In the genomic region with DNA sequence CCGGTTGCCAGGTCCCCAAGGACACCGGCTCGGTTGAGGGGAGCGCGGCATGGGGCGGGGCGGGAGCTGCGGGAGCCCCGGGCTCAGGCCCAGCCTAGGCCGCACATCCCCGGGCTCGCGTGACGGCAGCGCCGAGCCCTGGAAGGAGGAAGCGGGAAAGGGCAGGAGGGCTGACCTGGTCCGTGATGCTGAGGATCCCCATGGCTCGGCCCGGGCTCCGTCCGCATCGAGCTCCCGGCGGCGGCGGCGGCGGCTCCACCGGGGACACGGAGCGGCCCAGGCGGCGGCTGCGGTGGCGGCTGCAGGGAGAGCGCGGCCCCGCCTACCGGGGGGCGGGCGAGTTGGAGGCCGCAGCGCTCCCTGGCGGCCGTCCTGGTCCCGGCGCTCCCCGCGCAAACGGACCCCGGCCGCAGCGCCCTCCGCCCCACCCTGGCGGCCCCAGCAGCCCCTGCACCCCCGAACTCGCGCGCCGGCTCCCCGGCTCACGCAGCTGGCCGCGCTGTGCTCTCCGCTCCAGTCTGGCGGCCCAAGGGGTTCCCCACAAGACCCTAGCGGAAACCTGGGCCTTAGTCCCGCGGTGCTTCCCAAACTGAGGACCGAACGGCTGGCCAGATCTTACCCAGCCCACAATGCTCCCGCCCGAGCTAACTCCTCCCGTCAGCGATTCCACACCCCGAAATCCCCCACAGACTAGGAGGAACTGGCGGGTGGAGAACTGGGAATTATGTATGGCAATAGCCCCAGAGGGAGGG, we compare ENCODE assay signal across 8 cellular contexts. TPM values are rescaled to one million over a fixed set of nuclear protein-coding genes. Genes with fewer than 3 reads are reported as not detected.
DNase-seq lines count a peak whose midpoint lies in the region; ATAC-seq, FAIRE-seq and TF ChIP-seq lines count a peak whose summit lies in the region.

A gene (minus strand): TSS at position 317 of the 752 bp plus-strand sequence. CDS start 115 bp downstream, at position 202.

- H3K36me3 Mint-ChIP-seq in T-helper 17 cell (ENCODE audit: low read depth) = peaks cover 5% of the 10 kb centered on the region

- H3K4me3 ChIP-seq in right atrium auricular region = peak within 1 kb of the TSS; percentile 95 to 98

- FAIRE-seq in GM12892 (lab: Jason Lieb, UNC) (peak; percentile 94), urothelium cell line (lab: Jason Lieb, UNC) (no peak)

- DNase-seq in GM12892 (ENCODE audit: insufficient read length) (peak; percentile 96), NCI-H1105 (lab: John Stamatoyannopoulos, UW) (peak; percentile 66), T-helper 17 cell (peak; percentile 76 to 87 (median 78)), amygdala (lab: John Stamatoyannopoulos, UW) (peak in 52 of 56 donors; percentile 17 to 87 (median 66)), right atrium auricular region (ENCODE audit: low spot score) (peak; percentile 73), pulmonary artery endothelial cell (ENCODE audit: low read depth, low spot score) (no peak), urothelium cell line (ENCODE audit: low spot score) (peak; percentile 94)

- H3K9me3 ChIP-seq in T-helper 17 cell (ENCODE audit: control insufficient read depth, low read length, poor library complexity, severe bottlenecking) (no peaks in the 10 kb centered on the region), right atrium auricular region (no peaks in the 10 kb centered on the region)

- peak; percentile 83 to 96 for TF ChIP-seq CTCF in right atrium auricular region (IDR thresholded peaks at IDR 0.05)

- H3K27ac Mint-ChIP-seq in T-helper 17 cell = peak within 1 kb of the TSS; percentile 68

- peak within 1 kb of the TSS; percentile 91 for H3K4me3 Mint-ChIP-seq in T-helper 17 cell

- peak within 1 kb of the TSS; percentile 85 to 93 for H3K27ac ChIP-seq in right atrium auricular region

- peaks cover 0 to 22% of the 10 kb centered on the region in 2 donors for H3K4me1 ChIP-seq in right atrium auricular region

- peaks cover 22% of the 10 kb centered on the region for H3K4me1 Mint-ChIP-seq in T-helper 17 cell

- no peaks in the 10 kb centered on the region for H3K27me3 Mint-ChIP-seq in T-helper 17 cell

- ATAC-seq in HG02623 (IDR thresholded peaks at IDR 0.05; ENCODE audit: unreplicated experiment) (peak; percentile 83), T-helper 17 cell (peak; percentile 97)

- H3K27me3 ChIP-seq in right atrium auricular region = no peaks in the 10 kb centered on the region

- H3K36me3 ChIP-seq in right atrium auricular region = peaks cover 36% of the 10 kb centered on the region

- peak; percentile 46; the same call in 1 of the 2 replicates for TF ChIP-seq POLR2A in GM12892 (IDR thresholded peaks at IDR 0.05; ENCODE audit: low read depth, low read length)

RNA-seq across cellular contexts. Expression of the gene that starts here (rescaled TPM):
- 12.3 TPM for polyA plus RNA-seq in GM12892 (2012; ENCODE audit: missing spikeins)
- total RNA-seq in T-helper 17 cell (10 to 100 TPM; 30.8 to 33.4 TPM), right atrium auricular region (10 to 100 TPM; 12.4 to 22.1 TPM), pulmonary artery endothelial cell (13.1 and 21.4 TPM in 2 replicates)
